In genomic region chr17:16986391-16986790, GRCh38 we compare ENCODE assay signal across 19 cellular contexts. TPM values are rescaled to one million over a fixed set of nuclear protein-coding genes. Genes with fewer than 3 reads are reported as not detected.
A peak's percentile ranks its signal among the peaks of the same experiment; 100 is the strongest.
DNase-seq lines count a peak whose midpoint lies in the region; ATAC-seq lines count a peak whose summit lies in the region.
"Had no signal": no experiment of that assay in that cellular context is flagged by ENCODE, and none has a peak within 500 bp of the region (broad histone marks: within the 10 kb centered on the region; RNA-seq: fewer than 3 reads in every experiment).

No MANE protein-coding gene starts in this region.

- POLR2A ChIA-PET in activated CD4-positive, alpha-beta T cell treated with anti-CD3 and anti-CD28 coated beads, Interleukin-2, amount 10 ng/mL, durations not matched to agents 7 days and 5 days (lab: Charles Lee), result no interaction called here

- peak overlapping the region; percentile 44 for H3K27ac Mint-ChIP-seq in activated CD4-positive, alpha-beta T cell treated with anti-CD3 and anti-CD28 coated beads, Interleukin-2, amount 10 ng/mL, durations not matched to agents 7 days and 5 days
- H3K27ac Mint-ChIP-seq in dendritic cell treated with granulocyte-macrophage colony-stimulating factor and Interleukin-4, amounts not matched to agents 40 ng/mL and 50 ng/mL, for 4 days, result peak overlapping the region; percentile 94
- H3K27ac Mint-ChIP-seq in stimulated activated naive B cell treated with anti-CD40 and anti-IgM and Interleukin-4, amounts not matched to agents 10 μg/mL and 1 μg/mL and 100 μg/mL, for 72 hours, result peak overlapping the region; percentile 72
- H3K27ac Mint-ChIP-seq: activated naive CD4-positive, alpha-beta T cell treated with anti-CD3 and anti-CD28 coated beads, Interleukin-2, amount 10 ng/mL, durations not matched to agents 7 days and 5 days had no signal

- CTCF ChIA-PET in activated CD4-positive, alpha-beta T cell treated with anti-CD3 and anti-CD28 coated beads, Interleukin-2, amount 10 ng/mL, durations not matched to agents 7 days and 5 days (lab: Charles Lee), result no interaction called here

- H3K9me3 Mint-ChIP-seq in activated CD4-positive, alpha-beta T cell treated with anti-CD3 and anti-CD28 coated beads, Interleukin-2, amount 10 ng/mL, durations not matched to agents 7 days and 5 days, result no peaks in the 10 kb centered on the region
- H3K9me3 Mint-ChIP-seq in dendritic cell treated with granulocyte-macrophage colony-stimulating factor and Interleukin-4, amounts not matched to agents 40 ng/mL and 50 ng/mL, for 4 days, result no peaks in the 10 kb centered on the region
- no peaks in the 10 kb centered on the region for H3K9me3 Mint-ChIP-seq in stimulated activated naive B cell treated with anti-CD40 and anti-IgM and Interleukin-4, amounts not matched to agents 10 μg/mL and 1 μg/mL and 100 μg/mL, for 72 hours
- H3K9me3 Mint-ChIP-seq: activated naive CD4-positive, alpha-beta T cell treated with anti-CD3 and anti-CD28 coated beads, Interleukin-2, amount 10 ng/mL, durations not matched to agents 7 days and 5 days; immature natural killer cell had no signal

- ATAC-seq in stimulated activated naive B cell treated with anti-CD40 and anti-IgM and Interleukin-4, amounts not matched to agents 10 μg/mL and 1 μg/mL and 100 μg/mL, for 72 hours (replicated peaks), result no peak
- ATAC-seq in GM21390 (IDR thresholded peaks at IDR 0.05; ENCODE audit: unreplicated experiment) (no peak), GM21526 (IDR thresholded peaks at IDR 0.05; ENCODE audit: low FRiP score, unreplicated experiment) (no peak)

- peaks cover 46% of the 10 kb centered on the region for H3K4me1 Mint-ChIP-seq in activated CD4-positive, alpha-beta T cell treated with anti-CD3 and anti-CD28 coated beads, Interleukin-2, amount 10 ng/mL, durations not matched to agents 7 days and 5 days
- H3K4me1 Mint-ChIP-seq in dendritic cell treated with granulocyte-macrophage colony-stimulating factor and Interleukin-4, amounts not matched to agents 40 ng/mL and 50 ng/mL, for 4 days (ENCODE audit: low read depth), result peaks cover 56% of the 10 kb centered on the region
- H3K4me1 Mint-ChIP-seq in stimulated activated naive B cell treated with anti-CD40 and anti-IgM and Interleukin-4, amounts not matched to agents 10 μg/mL and 1 μg/mL and 100 μg/mL, for 72 hours, result peaks cover 72 to 97% of the 10 kb centered on the region in 2 donors

- H3K36me3 Mint-ChIP-seq in activated CD4-positive, alpha-beta T cell treated with anti-CD3 and anti-CD28 coated beads, Interleukin-2, amount 10 ng/mL, durations not matched to agents 7 days and 5 days (ENCODE audit: low read depth), result no peaks in the 10 kb centered on the region
- no peaks in the 10 kb centered on the region for H3K36me3 Mint-ChIP-seq in dendritic cell treated with granulocyte-macrophage colony-stimulating factor and Interleukin-4, amounts not matched to agents 40 ng/mL and 50 ng/mL, for 4 days (ENCODE audit: low read depth)
- no peaks in the 10 kb centered on the region for H3K36me3 Mint-ChIP-seq in stimulated activated naive B cell treated with anti-CD40 and anti-IgM and Interleukin-4, amounts not matched to agents 10 μg/mL and 1 μg/mL and 100 μg/mL, for 72 hours
- H3K36me3 Mint-ChIP-seq: immature natural killer cell had no signal

- intact Hi-C loops in dendritic cell treated with granulocyte-macrophage colony-stimulating factor and Interleukin-4, amounts not matched to agents 40 ng/mL and 50 ng/mL, for 4 days (cut with micrococcal nuclease), result no loop called here

- H3K27me3 Mint-ChIP-seq in activated CD4-positive, alpha-beta T cell treated with anti-CD3 and anti-CD28 coated beads, Interleukin-2, amount 10 ng/mL, durations not matched to agents 7 days and 5 days, result no peaks in the 10 kb centered on the region
- no peaks in the 10 kb centered on the region for H3K27me3 Mint-ChIP-seq in dendritic cell treated with granulocyte-macrophage colony-stimulating factor and Interleukin-4, amounts not matched to agents 40 ng/mL and 50 ng/mL, for 4 days
- H3K27me3 Mint-ChIP-seq in stimulated activated naive B cell treated with anti-CD40 and anti-IgM and Interleukin-4, amounts not matched to agents 10 μg/mL and 1 μg/mL and 100 μg/mL, for 72 hours, result no peaks in the 10 kb centered on the region

- DNase-seq in activated CD4-positive, alpha-beta T cell treated with anti-CD3 and anti-CD28 coated beads, Interleukin-2, amount 10 ng/mL, durations not matched to agents 7 days and 5 days, result no peak
- no peak for DNase-seq in activated CD4-positive, alpha-beta T cell treated with anti-CD3 and anti-CD28 coated beads, Interleukin-2, amount 50 U/mL, for 1 hour
- DNase-seq in NCI-H69 (lab: John Stamatoyannopoulos, UW), result peak; percentile 17
- DNase-seq in stimulated activated naive B cell treated with anti-CD40 and anti-IgM and Interleukin-4, amounts not matched to agents 10 μg/mL and 1 μg/mL and 100 μg/mL, for 72 hours, result no peak
- DNase-seq in GF-D8 (lab: John Stamatoyannopoulos, UW), result no peak
- DNase-seq: ACHN; activated naive CD4-positive, alpha-beta T cell treated with anti-CD3 and anti-CD28 coated beads, Interleukin-2, amount 10 ng/mL, durations not matched to agents 7 days and 5 days; Calu3; immature natural killer cell; NCI-H1092; NCI-H2171 treated with DMSO at 0.1 percent for 48 hours; nucleus accumbens; stimulated activated naive CD4-positive, alpha-beta T cell treated with Interleukin-2 at 50 U/mL for 16 hours; uterus had no signal

- H3K4me3 Mint-ChIP-seq in activated CD4-positive, alpha-beta T cell treated with anti-CD3 and anti-CD28 coated beads, Interleukin-2, amount 10 ng/mL, durations not matched to agents 7 days and 5 days, result no peak overlapping the region
- H3K4me3 Mint-ChIP-seq in dendritic cell treated with granulocyte-macrophage colony-stimulating factor and Interleukin-4, amounts not matched to agents 40 ng/mL and 50 ng/mL, for 4 days, result no peak overlapping the region
- no peak overlapping the region for H3K4me3 Mint-ChIP-seq in stimulated activated naive B cell treated with anti-CD40 and anti-IgM and Interleukin-4, amounts not matched to agents 10 μg/mL and 1 μg/mL and 100 μg/mL, for 72 hours
- H3K4me3 Mint-ChIP-seq: activated naive CD4-positive, alpha-beta T cell treated with anti-CD3 and anti-CD28 coated beads, Interleukin-2, amount 10 ng/mL, durations not matched to agents 7 days and 5 days; immature natural killer cell had no signal

RNA-seq across cellular contexts. Expression of gene TNFRSF13B, which starts 14.5 kb away (rescaled TPM):
- not detected for total RNA-seq in activated CD4-positive, alpha-beta T cell treated with anti-CD3 and anti-CD28 coated beads, Interleukin-2, amount 10 ng/mL, durations not matched to agents 7 days and 5 days
- total RNA-seq: Calu3, frontal cortex, PC-9, uterus had no signal

RNA-seq across cellular contexts. Expression of gene MPRIP, which starts 55.9 kb away (rescaled TPM):
- total RNA-seq in activated CD4-positive, alpha-beta T cell treated with anti-CD3 and anti-CD28 coated beads, Interleukin-2, amount 10 ng/mL, durations not matched to agents 7 days and 5 days, result 100 to 1,000 TPM; 234 to 261 TPM

Comparison
In these comparisons a context has a peak if more than half of its experiments do, and no peak if none do; other contexts are left out.
1. H3K27ac Mint-ChIP-seq: peak in every context shown above with its lines; median percentile 94 in dendritic cell treated with granulocyte-macrophage colony-stimulating factor and Interleukin-4, amounts not matched to agents 40 ng/mL and 50 ng/mL, for 4 days; 72 in stimulated activated naive B cell treated with anti-CD40 and anti-IgM and Interleukin-4, amounts not matched to agents 10 μg/mL and 1 μg/mL and 100 μg/mL, for 72 hours; 44 in activated CD4-positive, alpha-beta T cell treated with anti-CD3 and anti-CD28 coated beads, Interleukin-2, amount 10 ng/mL, durations not matched to agents 7 days and 5 days.